In genomic region chr17:44556114-44556853, GRCh38 we compare ENCODE assay signal across 8 cellular contexts.
DNase-seq lines count a peak whose midpoint lies in the region; ATAC-seq and TF ChIP-seq lines count a peak whose summit lies in the region.

No MANE protein-coding gene starts in this region.

- H3K4me2 ChIP-seq in DND-41 (ENCODE audit: insufficient read depth, low read length), result peak overlapping the region; percentile 85

- H3K27me3 Mint-ChIP-seq in stimulated activated naive CD8-positive, alpha-beta T cell treated with anti-CD3 and anti-CD28 coated beads, Interleukin-15, Interleukin-2, amounts not matched to agents 100 ng/mL and 50 ng/mL, for 24 hours, result peaks cover 58% of the 10 kb centered on the region

- CTCF ChIA-PET in RWPE1 (lab: Yijun Ruan, JAX), result interaction anchor here (0.8 kb wide), 1 partner anchor 81 kb away, joined by 4 read pairs; no protein-coding TSS in a partner anchor

- peak overlapping the region; percentile 95 for H2AFZ ChIP-seq in DND-41 (ENCODE audit: low read depth, low read length)

- peaks cover 23% of the 10 kb centered on the region for H3K4me1 Mint-ChIP-seq in stimulated activated naive CD8-positive, alpha-beta T cell treated with anti-CD3 and anti-CD28 coated beads, Interleukin-15, Interleukin-2, amounts not matched to agents 100 ng/mL and 50 ng/mL, for 24 hours (ENCODE audit: low read depth)

- TF ChIP-seq CTCF in DND-41 (IDR thresholded peaks at IDR 0.05; ENCODE audit: borderline replicate concordance, extremely low read depth, low read length, poor library complexity, severe bottlenecking), result no peak
- TF ChIP-seq CTCF in RWPE1 (conservative IDR thresholded peaks at IDR 0.05; ENCODE audit: low read depth), result no peak

- H3K4me3 ChIP-seq in DND-41 (ENCODE audit: low read depth in 1 of 2, low read length in 2 of 2) (peak overlapping the region; percentile 68 to 69), HUES6 (ENCODE audit: low read depth, low read length) (peak overlapping the region; percentile 67)

- no peaks in the 10 kb centered on the region for H3K9me3 Mint-ChIP-seq in stimulated activated naive CD8-positive, alpha-beta T cell treated with anti-CD3 and anti-CD28 coated beads, Interleukin-15, Interleukin-2, amounts not matched to agents 100 ng/mL and 50 ng/mL, for 24 hours

- H3K4me3 Mint-ChIP-seq in stimulated activated naive CD8-positive, alpha-beta T cell treated with anti-CD3 and anti-CD28 coated beads, Interleukin-15, Interleukin-2, amounts not matched to agents 100 ng/mL and 50 ng/mL, for 24 hours, result peak overlapping the region; percentile 85

- H3K9ac ChIP-seq in DND-41 (ENCODE audit: low read depth, low read length), result peak overlapping the region; percentile 63
- H3K9ac ChIP-seq in HUES6 (ENCODE audit: low read length), result peak overlapping the region; percentile 73

- no peaks in the 10 kb centered on the region for H3K79me2 ChIP-seq in DND-41 (ENCODE audit: insufficient read depth, low read length)

- peaks cover 10% of the 10 kb centered on the region for H3K27me3 ChIP-seq in DND-41 (ENCODE audit: insufficient read depth, low read length, poor library complexity)
- peaks cover 53% of the 10 kb centered on the region for H3K27me3 ChIP-seq in HUES6 (ENCODE audit: control insufficient read depth, insufficient read depth, low read length)

- H3K36me3 ChIP-seq in DND-41 (ENCODE audit: insufficient read depth, low read length) (peaks cover 5% of the 10 kb centered on the region; the same call in 1 of the 2 replicates), HUES6 (ENCODE audit: control insufficient read depth, insufficient read depth, low read length) (no peaks in the 10 kb centered on the region)

- H3K9me3 ChIP-seq in DND-41 (ENCODE audit: insufficient read depth, low read length, severe bottlenecking) (no peaks in the 10 kb centered on the region), HUES6 (ENCODE audit: control insufficient read depth, insufficient read depth, low read depth, low read length) (no peaks in the 10 kb centered on the region)

- peak; percentile 57 for DNase-seq in DND-41
- DNase-seq in RWPE1 (ENCODE audit: low spot score), result no peak
- peak; percentile 50 for DNase-seq in dedifferentiated amniotic fluid mesenchymal stem cell (ENCODE audit: extremely low spot score)
- peak; percentile 93 for DNase-seq in left kidney (ENCODE audit: low read depth, low spot score)
- no peak for DNase-seq in T1000 (lab: John Stamatoyannopoulos, UW)
- DNase-seq in putamen (ENCODE audit: low spot score), result no peak

- no peaks in the 10 kb centered on the region for H3K36me3 Mint-ChIP-seq in stimulated activated naive CD8-positive, alpha-beta T cell treated with anti-CD3 and anti-CD28 coated beads, Interleukin-15, Interleukin-2, amounts not matched to agents 100 ng/mL and 50 ng/mL, for 24 hours (ENCODE audit: low read depth)

- POLR2A ChIA-PET in RWPE1 (lab: Yijun Ruan, JAX; ENCODE audit: low non-redundant PET), result interaction anchor here (0.5 to 0.7 kb wide), 2 partner anchors 16 to 78 kb away, joined by 3 to 4 read pairs; no protein-coding TSS in a partner anchor

- ATAC-seq in DND-41 (ENCODE audit: insufficient read depth, low read depth), result peak; percentile 66

- peak overlapping the region; percentile 69 for H3K27ac ChIP-seq in DND-41 (ENCODE audit: low read length)
- peak overlapping the region; percentile 79 for H3K27ac ChIP-seq in HUES6 (ENCODE audit: low read depth, low read length)
- H3K27ac ChIP-seq in RWPE1, result peak overlapping the region; percentile 87

- H4K20me1 ChIP-seq in DND-41 (ENCODE audit: insufficient read depth, low read length), result no peaks in the 10 kb centered on the region; the same call in 1 of the 2 replicates

- peak overlapping the region; percentile 17 for H3K27ac Mint-ChIP-seq in stimulated activated naive CD8-positive, alpha-beta T cell treated with anti-CD3 and anti-CD28 coated beads, Interleukin-15, Interleukin-2, amounts not matched to agents 100 ng/mL and 50 ng/mL, for 24 hours

- H3K4me1 ChIP-seq in DND-41 (ENCODE audit: insufficient read depth, low read length) (peaks cover 28% of the 10 kb centered on the region), HUES6 (ENCODE audit: control insufficient read depth, insufficient read depth, low read length) (peaks cover 36% of the 10 kb centered on the region)

Comparison
In these comparisons a context has a peak if more than half of its experiments do, and no peak if none do; other contexts are left out.
1. DNase-seq: peak in DND-41 (single experiment), dedifferentiated amniotic fluid mesenchymal stem cell (single experiment) and left kidney (single experiment); none in RWPE1 (single experiment), T1000 (single experiment) and putamen (single experiment).
2. Peak in every context shown above with its lines, with median percentiles within 50 percentile points of each other: H3K27ac ChIP-seq.